25 cellular contexts compared by ENCODE assay signal in genomic region chr3:127027811-127028548, GRCh38.
"Had no signal": no experiment of that assay in that cellular context is flagged by ENCODE, and none has a peak within 500 bp of the region (broad histone marks: within the 10 kb centered on the region; RNA-seq: fewer than 3 reads in every experiment).

No MANE protein-coding gene starts in this region.

- H3K4me3 Mint-ChIP-seq: activated naive CD4-positive, alpha-beta T cell treated with anti-CD3 and anti-CD28 coated beads for 36 hours; activated naive CD8-positive, alpha-beta T cell treated with anti-CD3 and anti-CD28 coated beads, Interleukin-2, amount 10 ng/mL, durations not matched to agents 7 days and 5 days; effector memory CD8-positive, alpha-beta T cell; immature natural killer cell; naive B cell had no signal

- DNase-seq: activated CD4-positive, alpha-beta T cell treated with anti-CD3 and anti-CD28 coated beads for 4 hours; activated CD4-positive, alpha-beta T cell treated with anti-CD3 and anti-CD28 coated beads, Interleukin-2, amount 50 U/mL, for 4 hours; activated CD4-positive, CD25-positive, alpha-beta regulatory T cell; activated CD8-positive, alpha-beta memory T cell treated with anti-CD3 and anti-CD28 coated beads for 24 hours; activated effector memory CD4-positive, alpha-beta T cell treated with anti-CD3 and anti-CD28 coated beads, Interleukin-2, amount 50 U/mL, for 16 hours; activated naive CD4-positive, alpha-beta T cell treated with anti-CD3 and anti-CD28 coated beads for 36 hours; activated naive CD8-positive, alpha-beta T cell treated with anti-CD3 and anti-CD28 coated beads, Interleukin-2, amount 10 ng/mL, durations not matched to agents 7 days and 5 days; amniotic stem cell; brain microvascular endothelial cell; cortex of kidney; effector memory CD8-positive, alpha-beta T cell; foreskin fibroblast; heart left ventricle; hypothalamus; immature natural killer cell; naive B cell; nucleus accumbens; psoas muscle; stimulated activated CD4-positive, alpha-beta T cell treated with anti-CD3 and anti-CD28 coated beads, Interleukin-12 subunit alpha, Interleukin-12 subunit beta, amount 100 ng/mL, for 4 hours; stimulated activated CD4-positive, alpha-beta T cell treated with anti-CD3 and anti-CD28 coated beads, Interleukin-4, amount 100 ng/mL, for 1 hour; trophoblast cell had no signal

- H3K36me3 Mint-ChIP-seq: activated naive CD8-positive, alpha-beta T cell treated with anti-CD3 and anti-CD28 coated beads, Interleukin-2, amount 10 ng/mL, durations not matched to agents 7 days and 5 days; immature natural killer cell; naive B cell had no signal

- H3K27ac Mint-ChIP-seq: activated naive CD4-positive, alpha-beta T cell treated with anti-CD3 and anti-CD28 coated beads for 36 hours; activated naive CD8-positive, alpha-beta T cell treated with anti-CD3 and anti-CD28 coated beads, Interleukin-2, amount 10 ng/mL, durations not matched to agents 7 days and 5 days; effector memory CD8-positive, alpha-beta T cell; immature natural killer cell had no signal

- H3K9me3 Mint-ChIP-seq: activated naive CD4-positive, alpha-beta T cell treated with anti-CD3 and anti-CD28 coated beads for 36 hours; activated naive CD8-positive, alpha-beta T cell treated with anti-CD3 and anti-CD28 coated beads, Interleukin-2, amount 10 ng/mL, durations not matched to agents 7 days and 5 days; effector memory CD8-positive, alpha-beta T cell; immature natural killer cell; naive B cell had no signal

- H3K4me3 ChIP-seq: heart left ventricle, left lung, pancreas, psoas muscle, SK-N-MC had no signal

- H3K27ac ChIP-seq: brain microvascular endothelial cell, heart left ventricle, left lung, pancreas, psoas muscle, SK-N-MC had no signal

- H3K9me3 ChIP-seq: heart left ventricle, left lung, pancreas, psoas muscle had no signal

- ATAC-seq: effector memory CD8-positive, alpha-beta T cell; esophagus mucosa; heart left ventricle; left lung; psoas muscle had no signal

- H3K27me3 Mint-ChIP-seq: activated naive CD8-positive, alpha-beta T cell treated with anti-CD3 and anti-CD28 coated beads, Interleukin-2, amount 10 ng/mL, durations not matched to agents 7 days and 5 days; effector memory CD8-positive, alpha-beta T cell; naive B cell had no signal

- H3K4me1 Mint-ChIP-seq: immature natural killer cell had no signal

- H3K4me1 ChIP-seq: left lung, pancreas, psoas muscle had no signal

- H3K27me3 ChIP-seq: brain microvascular endothelial cell, heart left ventricle, left lung, pancreas had no signal
